In the genomic region with DNA sequence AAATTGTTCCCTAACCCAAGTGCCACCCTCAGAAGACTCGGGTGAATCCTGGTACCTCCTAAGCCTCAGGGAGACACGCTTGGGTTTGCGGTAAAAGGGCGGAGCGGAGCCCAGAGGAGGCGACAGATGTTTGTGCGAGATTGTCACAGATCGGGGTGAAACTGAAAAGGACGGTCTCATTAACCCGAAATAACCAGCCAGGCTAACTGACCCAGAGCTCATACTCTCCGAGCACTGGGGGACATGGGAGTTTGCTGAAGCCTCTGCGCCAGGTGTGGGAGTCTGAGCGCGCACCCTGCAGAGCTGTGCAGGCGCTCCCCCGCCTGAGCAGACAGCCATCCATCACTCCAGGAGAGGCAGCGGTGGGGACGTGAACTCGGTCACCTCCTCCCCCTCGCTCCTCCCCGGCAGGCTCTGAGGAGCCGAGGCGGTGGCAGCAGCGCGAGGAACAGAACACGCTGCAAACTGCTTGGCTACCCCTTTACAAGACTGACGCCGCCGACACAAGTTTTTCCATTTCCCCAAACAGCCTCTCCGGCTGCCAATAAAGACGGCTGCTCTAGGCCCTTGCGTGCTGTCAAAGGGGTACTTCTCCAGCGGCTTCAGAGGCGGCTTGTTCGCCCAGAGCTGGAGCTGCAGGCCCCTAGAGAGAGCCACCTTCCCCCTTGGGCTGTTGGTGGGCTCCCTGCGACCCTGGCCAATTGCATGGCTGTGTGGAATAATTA, we compare ENCODE assay signal across 8 cellular contexts. TPM values are rescaled to one million over a fixed set of nuclear protein-coding genes. Genes with fewer than 3 reads are reported as not detected.
DNase-seq lines count a peak whose midpoint lies in the region; ATAC-seq lines count a peak whose summit lies in the region.

No MANE protein-coding gene starts in this region.

- POLR2A ChIA-PET in activated CD4-positive, alpha-beta T cell treated with anti-CD3 and anti-CD28 coated beads, Interleukin-2, amount 10 ng/mL, durations not matched to agents 7 days and 5 days (lab: Charles Lee), result no interaction called here

- peaks cover 9% of the 10 kb centered on the region for H3K27me3 ChIP-seq in MG63

- no peak overlapping the region for H3K4me3 ChIP-seq in MG63

- DNase-seq in activated CD4-positive, alpha-beta T cell treated with anti-CD3 and anti-CD28 coated beads, Interleukin-2, amount 10 ng/mL, durations not matched to agents 7 days and 5 days, result peak; percentile 13
- DNase-seq in activated CD4-positive, alpha-beta T cell treated with anti-CD3 and anti-CD28 coated beads for 1 hour, result no peak
- peak; percentile 74 for DNase-seq in NCI-H2227 (lab: John Stamatoyannopoulos, UW; ENCODE audit: unreplicated experiment)
- peak; percentile 96 for DNase-seq in left kidney (ENCODE audit: low read depth, low spot score)
- DNase-seq in HuH-7.5 (ENCODE audit: low spot score), result no peak
- DNase-seq in NCI-H187 treated with DMSO at 0.1 percent for 48 hours (lab: John Stamatoyannopoulos, UW), result no peak
- DNase-seq in MG63, result no peak

- H3K9me3 Mint-ChIP-seq in activated CD4-positive, alpha-beta T cell treated with anti-CD3 and anti-CD28 coated beads, Interleukin-2, amount 10 ng/mL, durations not matched to agents 7 days and 5 days, result no peaks in the 10 kb centered on the region

- peaks cover 22% of the 10 kb centered on the region for H3K4me1 Mint-ChIP-seq in activated CD4-positive, alpha-beta T cell treated with anti-CD3 and anti-CD28 coated beads, Interleukin-2, amount 10 ng/mL, durations not matched to agents 7 days and 5 days

- no peaks in the 10 kb centered on the region for H3K36me3 Mint-ChIP-seq in activated CD4-positive, alpha-beta T cell treated with anti-CD3 and anti-CD28 coated beads, Interleukin-2, amount 10 ng/mL, durations not matched to agents 7 days and 5 days (ENCODE audit: low read depth)

- H3K27ac Mint-ChIP-seq in activated CD4-positive, alpha-beta T cell treated with anti-CD3 and anti-CD28 coated beads, Interleukin-2, amount 10 ng/mL, durations not matched to agents 7 days and 5 days, result no peak overlapping the region

- no peak overlapping the region for H3K4me3 Mint-ChIP-seq in activated CD4-positive, alpha-beta T cell treated with anti-CD3 and anti-CD28 coated beads, Interleukin-2, amount 10 ng/mL, durations not matched to agents 7 days and 5 days

- CTCF ChIA-PET in activated CD4-positive, alpha-beta T cell treated with anti-CD3 and anti-CD28 coated beads, Interleukin-2, amount 10 ng/mL, durations not matched to agents 7 days and 5 days (lab: Charles Lee), result no interaction called here

- H3K27me3 Mint-ChIP-seq in activated CD4-positive, alpha-beta T cell treated with anti-CD3 and anti-CD28 coated beads, Interleukin-2, amount 10 ng/mL, durations not matched to agents 7 days and 5 days, result peaks cover 76% of the 10 kb centered on the region

- H3K36me3 ChIP-seq in MG63, result no peaks in the 10 kb centered on the region

- ATAC-seq in HG02678 (IDR thresholded peaks at IDR 0.05; ENCODE audit: unreplicated experiment), result peak; percentile 82

- H3K9me3 ChIP-seq in MG63, result no peaks in the 10 kb centered on the region

RNA-seq across cellular contexts. Expression of a gene that starts 43.5 kb away (rescaled TPM):
- total RNA-seq in activated CD4-positive, alpha-beta T cell treated with anti-CD3 and anti-CD28 coated beads, Interleukin-2, amount 10 ng/mL, durations not matched to agents 7 days and 5 days, result 10 to 100 TPM; 17.2 to 17.5 TPM
- total RNA-seq in MG63 (2014; rRNA removed; shearing (Covaris generic); ENCODE audit: low replicate concordance), result 33.4 and 41.2 TPM in 2 replicates

RNA-seq across cellular contexts. Expression of a gene that starts 57.1 kb away (rescaled TPM):
- 10 to 100 TPM; 40.7 TPM for total RNA-seq in activated CD4-positive, alpha-beta T cell treated with anti-CD3 and anti-CD28 coated beads, Interleukin-2, amount 10 ng/mL, durations not matched to agents 7 days and 5 days
- total RNA-seq in MG63 (2014; rRNA removed; shearing (Covaris generic); ENCODE audit: low replicate concordance), result 11.5 and 18.1 TPM in 2 replicates

Comparison
In these comparisons a context has a peak if more than half of its experiments do, and no peak if none do; other contexts are left out.
1. DNase-seq: peak in activated CD4-positive, alpha-beta T cell treated with anti-CD3 and anti-CD28 coated beads, Interleukin-2, amount 10 ng/mL, durations not matched to agents 7 days and 5 days (single experiment), NCI-H2227 (single experiment) and left kidney (single experiment); none in activated CD4-positive, alpha-beta T cell treated with anti-CD3 and anti-CD28 coated beads for 1 hour (single experiment), HuH-7.5 (single experiment), NCI-H187 treated with DMSO at 0.1 percent for 48 hours (single experiment) and MG63 (single experiment).